ENCODE assay signal across 21 cellular contexts in the genomic region with DNA sequence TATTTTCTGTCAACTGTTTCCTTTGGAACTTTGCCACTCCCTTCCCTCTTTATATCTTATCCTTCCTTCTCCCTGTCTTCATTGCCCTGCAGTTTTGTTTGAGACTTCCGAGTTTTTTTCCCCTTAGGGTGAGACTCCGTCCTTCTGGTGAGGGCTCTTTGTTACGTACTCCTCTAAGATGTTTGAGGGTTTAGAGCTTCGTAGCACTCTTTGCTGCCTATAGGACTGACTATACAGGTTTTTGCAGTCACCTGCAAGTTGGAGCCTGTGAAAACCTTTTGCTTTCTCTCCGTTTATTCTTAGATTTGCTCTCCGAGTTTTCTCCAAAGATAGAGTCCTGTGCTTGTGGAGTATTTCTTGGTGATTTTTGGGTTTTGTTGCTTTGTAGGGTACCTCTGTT. TPM values are rescaled to one million over a fixed set of nuclear protein-coding genes. Genes with fewer than 3 reads are reported as not detected.
A peak's percentile ranks its signal among the peaks of the same experiment; 100 is the strongest.
DNase-seq lines count a peak whose midpoint lies in the region; ATAC-seq and TF ChIP-seq lines count a peak whose summit lies in the region.
"Had no signal": no experiment of that assay in that cellular context is flagged by ENCODE, and none has a peak within 500 bp of the region (broad histone marks: within the 10 kb centered on the region; RNA-seq: fewer than 3 reads in every experiment).

No MANE protein-coding gene starts in this region.

- H3K4me1 ChIP-seq in Caco-2 (no peaks in the 10 kb centered on the region), neural progenitor cell (peaks cover 11% of the 10 kb centered on the region)
- H3K4me1 ChIP-seq: BLaER1 had no signal

- no peaks in the 10 kb centered on the region for H4K20me1 ChIP-seq in neural progenitor cell (ENCODE audit: low read depth)
- H4K20me1 ChIP-seq: BLaER1 had no signal

- peaks cover 29% of the 10 kb centered on the region for H3K79me2 ChIP-seq in neural progenitor cell (ENCODE audit: low read depth)

- CTCF ChIA-PET in Caco-2 (lab: Charles Lee) = no interaction called here
- CTCF ChIA-PET in WTC11 (lab: Charles Lee) = no interaction called here

- DNase-seq in Caco-2 (no peak), WTC11 (ENCODE audit: low spot score) (no peak), neural progenitor cell (ENCODE audit: low spot score) (peak; percentile 16), islet precursor cell (no peak)
- DNase-seq in activated CD4-positive, alpha-beta T cell treated with anti-CD3 and anti-CD28 coated beads for 4 hours = no peak
- DNase-seq: 8988T; CD4-positive, alpha-beta memory T cell; DMS 273 treated with DMSO at 0.1 percent for 48 hours; DMS53; DND-41; EL; H9 had no signal

- H3K9me3 ChIP-seq in Caco-2 (no peaks in the 10 kb centered on the region), neural progenitor cell (ENCODE audit: low read depth) (no peaks in the 10 kb centered on the region)

- H3K9me3 Mint-ChIP-seq in Caco-2 (ENCODE audit: unreplicated experiment) (peaks cover 26% of the 10 kb centered on the region), WTC11 (no peaks in the 10 kb centered on the region), neural progenitor cell (peaks cover 15% of the 10 kb centered on the region)
- peaks cover 7% of the 10 kb centered on the region for H3K9me3 Mint-ChIP-seq in stimulated activated memory B cell treated with anti-CD40 and anti-IgM and Interleukin-4, amounts not matched to agents 10 μg/mL and 1 μg/mL and 100 μg/mL, for 72 hours

- peaks cover 17% of the 10 kb centered on the region for H3F3A ChIP-seq in neural progenitor cell (ENCODE audit: low read depth)

- ATAC-seq in WTC11 (no peak), esophagus mucosa (peak; percentile 91)
- no peak for ATAC-seq in stimulated activated memory B cell treated with anti-CD40 and anti-IgM and Interleukin-4, amounts not matched to agents 10 μg/mL and 1 μg/mL and 100 μg/mL, for 72 hours
- ATAC-seq: GM12878 had no signal

- H3K4me3 ChIP-seq in Caco-2 (ENCODE audit: low read depth, low read length) = no peak overlapping the region
- H3K4me3 ChIP-seq in neural progenitor cell = peak overlapping the region; percentile 2
- H3K4me3 ChIP-seq: BLaER1, GM12878 had no signal

- H2AFZ ChIP-seq in neural progenitor cell (replicated peaks) = no peak overlapping the region

- no peaks in the 10 kb centered on the region for H3K27me3 Mint-ChIP-seq in Caco-2 (ENCODE audit: insufficient read depth, unreplicated experiment)
- no peaks in the 10 kb centered on the region for H3K27me3 Mint-ChIP-seq in WTC11 (ENCODE audit: low read depth)
- no peaks in the 10 kb centered on the region for H3K27me3 Mint-ChIP-seq in neural progenitor cell (ENCODE audit: insufficient read depth, low read depth)
- H3K27me3 Mint-ChIP-seq in stimulated activated memory B cell treated with anti-CD40 and anti-IgM and Interleukin-4, amounts not matched to agents 10 μg/mL and 1 μg/mL and 100 μg/mL, for 72 hours = no peaks in the 10 kb centered on the region
- H3K27me3 Mint-ChIP-seq: CD4-positive, alpha-beta memory T cell had no signal

- intact Hi-C loops in Caco-2 (cut with micrococcal nuclease; ENCODE audit: unreplicated experiment) = no loop called here

- H3K36me3 Mint-ChIP-seq in Caco-2 (ENCODE audit: insufficient read depth, unreplicated experiment) = peaks cover 34% of the 10 kb centered on the region
- H3K36me3 Mint-ChIP-seq in WTC11 = peaks cover 17% of the 10 kb centered on the region
- H3K36me3 Mint-ChIP-seq in neural progenitor cell = peaks cover 18% of the 10 kb centered on the region
- H3K36me3 Mint-ChIP-seq in stimulated activated memory B cell treated with anti-CD40 and anti-IgM and Interleukin-4, amounts not matched to agents 10 μg/mL and 1 μg/mL and 100 μg/mL, for 72 hours = peaks cover 78% of the 10 kb centered on the region

- peak overlapping the region; percentile 35 for H3K4me2 ChIP-seq in neural progenitor cell
- H3K4me2 ChIP-seq: BLaER1 had no signal

- POLR2A ChIA-PET in Caco-2 (lab: Charles Lee) (no interaction called here), WTC11 (lab: Charles Lee) (no interaction called here)

- H3K36me3 ChIP-seq in Caco-2 (ENCODE audit: control insufficient read depth, insufficient read depth, low read length) (no peaks in the 10 kb centered on the region), neural progenitor cell (no peaks in the 10 kb centered on the region)

- H3K27ac Mint-ChIP-seq in Caco-2 (ENCODE audit: unreplicated experiment) (peak overlapping the region; percentile 19), WTC11 (0 out of 2 replicates have a peak overlapping the region, but pooled peaks have one; percentile 58), neural progenitor cell (no peak overlapping the region)
- H3K27ac Mint-ChIP-seq in stimulated activated memory B cell treated with anti-CD40 and anti-IgM and Interleukin-4, amounts not matched to agents 10 μg/mL and 1 μg/mL and 100 μg/mL, for 72 hours = no peak overlapping the region
- H3K27ac Mint-ChIP-seq: CD14-positive monocyte; CD4-positive, alpha-beta memory T cell; H9 had no signal

- BruUV-seq in Caco-2 (replicated peaks; lab: Mats Ljungman, UMichigan) = no TSS peak

- H3K27ac ChIP-seq in neural progenitor cell = peak overlapping the region; percentile 26
- H3K27ac ChIP-seq: BLaER1, HL-60 had no signal

- peaks cover 6% of the 10 kb centered on the region for H3K4me1 Mint-ChIP-seq in Caco-2 (ENCODE audit: low read depth, unreplicated experiment)
- H3K4me1 Mint-ChIP-seq in WTC11 = peaks cover 17% of the 10 kb centered on the region
- H3K4me1 Mint-ChIP-seq in neural progenitor cell = no peaks in the 10 kb centered on the region
- peaks cover 6% of the 10 kb centered on the region for H3K4me1 Mint-ChIP-seq in stimulated activated memory B cell treated with anti-CD40 and anti-IgM and Interleukin-4, amounts not matched to agents 10 μg/mL and 1 μg/mL and 100 μg/mL, for 72 hours
- H3K4me1 Mint-ChIP-seq: CD14-positive monocyte had no signal

- H3K4me3 Mint-ChIP-seq in Caco-2 (ENCODE audit: unreplicated experiment) (no peak overlapping the region), WTC11 (no peak overlapping the region), neural progenitor cell (no peak overlapping the region)
- no peak overlapping the region for H3K4me3 Mint-ChIP-seq in stimulated activated memory B cell treated with anti-CD40 and anti-IgM and Interleukin-4, amounts not matched to agents 10 μg/mL and 1 μg/mL and 100 μg/mL, for 72 hours
- H3K4me3 Mint-ChIP-seq: CD14-positive monocyte, H9 had no signal

- no peak for TF ChIP-seq CTCF in Caco-2 (IDR thresholded peaks at IDR 0.05; ENCODE audit: insufficient read depth in 1 of 2, low read depth in 1 of 2, low read length in 1 of 2, severe bottlenecking in 1 of 2, unreplicated experiment in 1 of 2)
- no peak for TF ChIP-seq CTCF in WTC11 (IDR thresholded peaks at IDR 0.05)
- TF ChIP-seq CTCF in neural progenitor cell (IDR thresholded peaks at IDR 0.05) = no peak

- no peak overlapping the region for H3K9ac ChIP-seq in neural progenitor cell
- H3K9ac ChIP-seq: BLaER1 had no signal

- H3K27me3 ChIP-seq in Caco-2 (replicated peaks; ENCODE audit: control insufficient read depth, insufficient read depth, low read length) (no peaks in the 10 kb centered on the region), neural progenitor cell (no peaks in the 10 kb centered on the region)
- H3K27me3 ChIP-seq: BLaER1 had no signal

TF ChIP-seq in WTC11, 78 proteins besides CTCF, POLR2A, EP300 and RAD21 (continues in another document):
- TF ChIP-seq, protein P1, sequence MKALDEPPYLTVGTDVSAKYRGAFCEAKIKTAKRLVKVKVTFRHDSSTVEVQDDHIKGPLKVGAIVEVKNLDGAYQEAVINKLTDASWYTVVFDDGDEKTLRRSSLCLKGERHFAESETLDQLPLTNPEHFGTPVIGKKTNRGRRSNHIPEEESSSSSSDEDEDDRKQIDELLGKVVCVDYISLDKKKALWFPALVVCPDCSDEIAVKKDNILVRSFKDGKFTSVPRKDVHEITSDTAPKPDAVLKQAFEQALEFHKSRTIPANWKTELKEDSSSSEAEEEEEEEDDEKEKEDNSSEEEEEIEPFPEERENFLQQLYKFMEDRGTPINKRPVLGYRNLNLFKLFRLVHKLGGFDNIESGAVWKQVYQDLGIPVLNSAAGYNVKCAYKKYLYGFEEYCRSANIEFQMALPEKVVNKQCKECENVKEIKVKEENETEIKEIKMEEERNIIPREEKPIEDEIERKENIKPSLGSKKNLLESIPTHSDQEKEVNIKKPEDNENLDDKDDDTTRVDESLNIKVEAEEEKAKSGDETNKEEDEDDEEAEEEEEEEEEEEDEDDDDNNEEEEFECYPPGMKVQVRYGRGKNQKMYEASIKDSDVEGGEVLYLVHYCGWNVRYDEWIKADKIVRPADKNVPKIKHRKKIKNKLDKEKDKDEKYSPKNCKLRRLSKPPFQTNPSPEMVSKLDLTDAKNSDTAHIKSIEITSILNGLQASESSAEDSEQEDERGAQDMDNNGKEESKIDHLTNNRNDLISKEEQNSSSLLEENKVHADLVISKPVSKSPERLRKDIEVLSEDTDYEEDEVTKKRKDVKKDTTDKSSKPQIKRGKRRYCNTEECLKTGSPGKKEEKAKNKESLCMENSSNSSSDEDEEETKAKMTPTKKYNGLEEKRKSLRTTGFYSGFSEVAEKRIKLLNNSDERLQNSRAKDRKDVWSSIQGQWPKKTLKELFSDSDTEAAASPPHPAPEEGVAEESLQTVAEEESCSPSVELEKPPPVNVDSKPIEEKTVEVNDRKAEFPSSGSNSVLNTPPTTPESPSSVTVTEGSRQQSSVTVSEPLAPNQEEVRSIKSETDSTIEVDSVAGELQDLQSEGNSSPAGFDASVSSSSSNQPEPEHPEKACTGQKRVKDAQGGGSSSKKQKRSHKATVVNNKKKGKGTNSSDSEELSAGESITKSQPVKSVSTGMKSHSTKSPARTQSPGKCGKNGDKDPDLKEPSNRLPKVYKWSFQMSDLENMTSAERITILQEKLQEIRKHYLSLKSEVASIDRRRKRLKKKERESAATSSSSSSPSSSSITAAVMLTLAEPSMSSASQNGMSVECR (CRISPR knock-in tag; IDR thresholded peaks at IDR 0.05; ENCODE audit: borderline replicate concordance) = no peak
- TF ChIP-seq, protein P2, sequence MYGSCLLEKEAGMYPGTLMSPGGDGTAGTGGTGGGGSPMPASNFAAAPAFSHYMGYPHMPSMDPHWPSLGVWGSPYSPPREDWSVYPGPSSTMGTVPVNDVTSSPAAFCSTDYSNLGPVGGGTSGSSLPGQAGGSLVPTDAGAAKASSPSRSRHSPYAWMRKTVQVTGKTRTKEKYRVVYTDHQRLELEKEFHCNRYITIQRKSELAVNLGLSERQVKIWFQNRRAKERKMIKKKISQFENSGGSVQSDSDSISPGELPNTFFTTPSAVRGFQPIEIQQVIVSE (CRISPR knock-in tag; IDR thresholded peaks at IDR 0.05; ENCODE audit: borderline replicate concordance) = no peak
- TF ChIP-seq NFATC4 (CRISPR knock-in tag; IDR thresholded peaks at IDR 0.05) (no peak), NR3C1 (CRISPR knock-in tag; conservative IDR thresholded peaks at IDR 0.05; ENCODE audit: low read depth) (no peak), SP1 (CRISPR knock-in tag; conservative IDR thresholded peaks at IDR 0.05) (no peak)

RNA-seq across cellular contexts. Expression of a gene that starts 41.7 kb away (rescaled TPM):
- total RNA-seq in Caco-2 (2022) (0.16 and 0.44 TPM in 2 replicates), WTC11 (2021) (1.2 to 2.1 TPM (median 1.3 TPM) in 3 replicates), esophagus mucosa (not detected), neural progenitor cell (ENCODE audit: low replicate concordance) (0.37 TPM in 1 of 2 replicates, not detected in the other)
- total RNA-seq: A673; CD4-positive, alpha-beta memory T cell; G401; HT1080 had no signal

RNA-seq across cellular contexts. Expression of a gene that starts 44.7 kb away (rescaled TPM):
- total RNA-seq in Caco-2 (2022) (70.8 and 82.5 TPM in 2 replicates), WTC11 (2021) (42.8 to 47.2 TPM (median 43.4 TPM) in 3 replicates), esophagus mucosa (16.5 TPM), neural progenitor cell (ENCODE audit: low replicate concordance) (54.3 and 111 TPM in 2 replicates)
- total RNA-seq: G401 had no signal

Comparison
In these comparisons a context has a peak if more than half of its experiments do, and no peak if none do; other contexts are left out.
1. H3K27ac Mint-ChIP-seq: peak in Caco-2 (single experiment) and WTC11 (single experiment); none in neural progenitor cell (single experiment) and stimulated activated memory B cell treated with anti-CD40 and anti-IgM and Interleukin-4, amounts not matched to agents 10 μg/mL and 1 μg/mL and 100 μg/mL, for 72 hours (single experiment).